Comparison of ENCODE assay signal across 9 cellular contexts in the genomic region with DNA sequence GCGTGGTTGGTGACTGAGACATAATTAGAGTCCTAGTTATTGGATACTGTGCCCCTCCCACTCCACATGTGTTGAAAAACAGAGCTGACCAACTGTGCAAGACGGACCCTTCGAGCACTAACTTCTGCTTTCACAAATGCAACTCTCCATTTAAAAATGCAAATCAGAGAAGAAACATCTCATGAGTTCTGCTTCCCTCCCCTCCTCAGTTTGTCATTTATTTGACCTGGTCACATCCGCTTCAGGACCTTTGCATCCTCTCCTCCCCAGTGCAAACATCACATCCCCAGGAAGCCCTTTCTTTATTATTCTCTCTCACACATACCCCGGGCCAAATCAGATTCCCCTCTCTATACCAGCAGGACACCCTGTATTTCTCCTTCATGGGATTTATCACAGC. TPM values are rescaled to one million over a fixed set of nuclear protein-coding genes. Genes with fewer than 3 reads are reported as not detected.
A peak's percentile ranks its signal among the peaks of the same experiment; 100 is the strongest.
DNase-seq lines count a peak whose midpoint lies in the region; ATAC-seq and TF ChIP-seq lines count a peak whose summit lies in the region.
"Had no signal": no experiment of that assay in that cellular context is flagged by ENCODE, and none has a peak within 500 bp of the region (broad histone marks: within the 10 kb centered on the region; RNA-seq: fewer than 3 reads in every experiment).

No MANE protein-coding gene starts in this region.

- TF ChIP-seq POLR2A in adrenal gland (IDR thresholded peaks at IDR 0.05): no peak

- TF ChIP-seq CTCF in adrenal gland (IDR thresholded peaks at IDR 0.05) (no peak), progenitor cell of endocrine pancreas (IDR thresholded peaks at IDR 0.05; ENCODE audit: unreplicated experiment) (no peak)

- peaks cover 10 to 14% of the 10 kb centered on the region in 2 donors for H3K4me1 ChIP-seq in adrenal gland (replicated peaks in 1 of 2)

- H3K4me3 Mint-ChIP-seq in stimulated activated memory B cell treated with anti-CD40 and anti-IgM and Interleukin-4, amounts not matched to agents 10 μg/mL and 1 μg/mL and 100 μg/mL, for 72 hours: peak overlapping the region; percentile 29
- no peak overlapping the region for H3K4me3 Mint-ChIP-seq in progenitor cell of endocrine pancreas (ENCODE audit: low read depth)

- no peaks in the 10 kb centered on the region for H3K36me3 Mint-ChIP-seq in stimulated activated memory B cell treated with anti-CD40 and anti-IgM and Interleukin-4, amounts not matched to agents 10 μg/mL and 1 μg/mL and 100 μg/mL, for 72 hours
- H3K36me3 Mint-ChIP-seq in progenitor cell of endocrine pancreas (ENCODE audit: insufficient read depth): no peaks in the 10 kb centered on the region

- intact Hi-C loops in adrenal gland (cut with DNase I): no loop called here

- peak overlapping the region; percentile 28 for H3K27ac Mint-ChIP-seq in stimulated activated memory B cell treated with anti-CD40 and anti-IgM and Interleukin-4, amounts not matched to agents 10 μg/mL and 1 μg/mL and 100 μg/mL, for 72 hours
- no peak overlapping the region for H3K27ac Mint-ChIP-seq in progenitor cell of endocrine pancreas

- no peak overlapping the region for H3K4me3 ChIP-seq in adrenal gland
- H3K4me3 ChIP-seq: thyroid gland had no signal

- DNase-seq in NCI-H69 (lab: John Stamatoyannopoulos, UW): peak; percentile 26
- DNase-seq in activated CD4-positive, alpha-beta T cell treated with anti-CD3 and anti-CD28 coated beads for 48 hours: no peak
- DNase-seq in DMS79 treated with DMSO at 0.1 percent for 48 hours (lab: John Stamatoyannopoulos, UW): no peak
- DNase-seq in adrenal gland: no peak
- DNase-seq in progenitor cell of endocrine pancreas (ENCODE audit: low spot score, unreplicated experiment): no peak
- DNase-seq: thyroid gland had no signal

- no peaks in the 10 kb centered on the region for H3K9me3 ChIP-seq in adrenal gland (replicated peaks in 1 of 3)
- H3K9me3 ChIP-seq: thyroid gland had no signal

- 47 to 63% (median 62%) methylated on average over 5 of the region's 5 CpGs for WGBS in adrenal gland, 4 donors

- H3K9me3 Mint-ChIP-seq in stimulated activated memory B cell treated with anti-CD40 and anti-IgM and Interleukin-4, amounts not matched to agents 10 μg/mL and 1 μg/mL and 100 μg/mL, for 72 hours: no peaks in the 10 kb centered on the region
- H3K9me3 Mint-ChIP-seq in progenitor cell of endocrine pancreas (ENCODE audit: low read depth): no peaks in the 10 kb centered on the region

- H3K36me3 ChIP-seq in adrenal gland (replicated peaks in 1 of 2): no peaks in the 10 kb centered on the region
- H3K36me3 ChIP-seq: thyroid gland had no signal

- peaks cover 20% of the 10 kb centered on the region for H3K4me1 Mint-ChIP-seq in stimulated activated memory B cell treated with anti-CD40 and anti-IgM and Interleukin-4, amounts not matched to agents 10 μg/mL and 1 μg/mL and 100 μg/mL, for 72 hours
- peaks cover 27% of the 10 kb centered on the region for H3K4me1 Mint-ChIP-seq in progenitor cell of endocrine pancreas (ENCODE audit: low read depth)

- no peaks in the 10 kb centered on the region for H3K27me3 Mint-ChIP-seq in stimulated activated memory B cell treated with anti-CD40 and anti-IgM and Interleukin-4, amounts not matched to agents 10 μg/mL and 1 μg/mL and 100 μg/mL, for 72 hours
- H3K27me3 Mint-ChIP-seq in progenitor cell of endocrine pancreas: no peaks in the 10 kb centered on the region

- H3K27me3 ChIP-seq in adrenal gland: no peaks in the 10 kb centered on the region
- H3K27me3 ChIP-seq: thyroid gland had no signal

- no peak overlapping the region for H3K27ac ChIP-seq in adrenal gland

- peak; percentile 93 for ATAC-seq in GM19372 (IDR thresholded peaks at IDR 0.05; ENCODE audit: low read depth, unreplicated experiment)
- peak; percentile 90 for ATAC-seq in HG02885 (IDR thresholded peaks at IDR 0.05; ENCODE audit: poor library complexity, unreplicated experiment)
- peak; percentile 93 for ATAC-seq in stimulated activated memory B cell treated with anti-CD40 and anti-IgM and Interleukin-4, amounts not matched to agents 10 μg/mL and 1 μg/mL and 100 μg/mL, for 72 hours

RNA-seq across cellular contexts. Expression of a gene that starts 38.1 kb away (rescaled TPM):
- total RNA-seq in adrenal gland (10 to 100 TPM in 1 of 8 donors, 1 to 10 TPM in 7; 3.2 to 17.0 (median 6.4) TPM), progenitor cell of endocrine pancreas (32.2 and 33.8 TPM in 2 replicates)
- 1 to 10 TPM; 1.2 to 8.2 (median 3.2) TPM for polyA plus RNA-seq in adrenal gland
